Comparison of ENCODE assay signal across 27 cellular contexts in the genomic region with DNA sequence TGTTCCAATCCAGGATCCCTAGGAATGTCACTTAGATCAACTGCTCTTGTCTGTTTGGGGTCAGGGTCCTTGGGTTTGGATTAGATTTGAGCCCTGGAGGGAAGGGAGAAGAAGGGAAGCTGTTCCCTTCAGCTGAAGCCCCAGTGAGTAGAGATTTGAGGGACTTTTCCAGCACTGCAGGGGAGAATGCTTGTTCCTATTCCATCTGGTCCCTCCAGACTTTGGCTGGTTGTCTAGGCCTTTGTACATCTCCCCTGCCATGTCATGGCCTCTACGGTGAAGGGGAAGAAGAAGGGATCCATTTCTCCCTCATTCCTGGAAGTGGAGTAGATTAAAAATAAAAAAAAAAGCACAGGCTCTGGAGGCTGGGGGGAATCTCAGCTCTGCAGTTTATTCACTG. TPM values are rescaled to one million over a fixed set of nuclear protein-coding genes. Genes with fewer than 3 reads are reported as not detected.
"Had no signal": no experiment of that assay in that cellular context is flagged by ENCODE, and none has a peak within 500 bp of the region (broad histone marks: within the 10 kb centered on the region; RNA-seq: fewer than 3 reads in every experiment).

No MANE protein-coding gene starts in this region.

- H3K27me3 ChIP-seq: foreskin keratinocyte, pancreas had no signal

- H3K9me3 ChIP-seq: lower lobe of right lung, pancreas had no signal

- H3K36me3 ChIP-seq: lower lobe of right lung, pancreas had no signal

- DNase-seq: effector CD4-positive, alpha-beta T cell; endodermal cell; erythroblast; foreskin keratinocyte; head of caudate nucleus; hypothalamus; kidney glomerular epithelial cell; lower lobe of right lung; mesenchymal stem cell; midbrain; occipital lobe; pancreas; stimulated activated CD4-positive, alpha-beta T cell treated with anti-CD3 and anti-CD28 coated beads, Interleukin-2, amount 100 ng/mL, for 24 hours; stimulated activated CD4-positive, alpha-beta T cell treated with anti-CD3 and anti-CD28 coated beads, Interleukin-4, amount 100 ng/mL, for 4 hours; stimulated activated naive CD4-positive, alpha-beta T cell; trophoblast cell had no signal

- H3K27ac ChIP-seq: coronary artery, foreskin keratinocyte, lower lobe of right lung, pancreas, skin epidermis had no signal

- ATAC-seq: foreskin keratinocyte; left lobe of liver; lower lobe of right lung; natural killer cell treated with Interleukin-12 subunit alpha and Interleukin-12 subunit beta and Interleukin-15 and Interleukin-18, amount 100 ng/mL, for 72 hours; pancreas; sciatic nerve had no signal

- H3K4me3 ChIP-seq: coronary artery, lower lobe of right lung, pancreas, skin epidermis had no signal

RNA-seq across cellular contexts. Expression of gene C10orf62, which starts 11.1 kb away (rescaled TPM):
- total RNA-seq: chondrocyte; dermis microvascular lymphatic vessel endothelial cell; endodermal cell; endothelial cell of umbilical vein; foreskin keratinocyte; lower lobe of right lung; natural killer cell treated with Interleukin-12 subunit alpha and Interleukin-12 subunit beta and Interleukin-15 and Interleukin-18, amount 100 ng/mL, for 72 hours; occipital lobe; sciatic nerve; urinary bladder had no signal
- polyA plus RNA-seq: endothelial cell of umbilical vein, foreskin keratinocyte, thymus, urinary bladder had no signal

RNA-seq across cellular contexts. Expression of gene HOGA1, which starts 16.4 kb away (rescaled TPM):
- total RNA-seq: natural killer cell treated with Interleukin-12 subunit alpha and Interleukin-12 subunit beta and Interleukin-15 and Interleukin-18, amount 100 ng/mL, for 72 hours had no signal

RNA-seq across cellular contexts. Expression of gene ANKRD2, which starts 28.0 kb away (rescaled TPM):
- total RNA-seq: endodermal cell; left lobe of liver; natural killer cell treated with Interleukin-12 subunit alpha and Interleukin-12 subunit beta and Interleukin-15 and Interleukin-18, amount 100 ng/mL, for 72 hours; occipital lobe; progenitor cell of endocrine pancreas; sciatic nerve had no signal
